ENCODE assay signal across 8 cellular contexts in the genomic region with DNA sequence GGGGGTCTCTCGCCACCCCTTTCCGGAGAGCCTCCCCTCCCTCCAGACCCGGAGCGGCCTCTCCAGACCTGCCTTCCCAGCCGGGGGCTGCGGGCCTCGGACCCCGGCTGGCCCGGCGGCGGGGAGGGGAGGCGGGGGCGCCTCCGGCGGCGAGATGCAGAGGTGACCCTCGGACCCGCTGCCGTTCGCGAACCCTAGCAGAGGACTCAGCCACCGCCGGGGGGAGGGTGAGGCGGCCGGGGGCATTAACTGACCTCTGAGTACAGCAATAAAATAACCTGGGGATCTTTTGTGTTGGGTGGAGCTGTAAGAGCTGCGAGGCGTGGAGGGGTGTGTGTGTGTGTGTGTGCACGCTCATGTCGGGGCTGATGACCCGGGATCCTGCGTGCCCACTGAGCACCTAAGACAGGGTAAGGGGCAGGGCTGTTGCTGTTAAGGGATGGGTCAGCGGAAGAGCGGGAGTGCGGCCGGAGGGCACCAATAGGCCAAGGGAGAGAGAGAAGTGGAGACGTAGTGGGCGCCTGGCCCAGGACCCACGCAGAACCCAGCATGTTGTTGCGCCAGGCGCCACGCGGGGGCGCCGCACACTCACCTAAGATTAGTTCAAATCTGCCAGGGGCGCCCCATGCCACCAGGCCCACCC. TPM values are rescaled to one million over a fixed set of nuclear protein-coding genes. Genes with fewer than 3 reads are reported as not detected.
DNase-seq lines count a peak whose midpoint lies in the region; ATAC-seq and TF ChIP-seq lines count a peak whose summit lies in the region.

No MANE protein-coding gene starts in this region.

- peaks cover 16 to 20% (median 18%) of the 10 kb centered on the region in 3 donors for H3K4me1 ChIP-seq in skeletal muscle tissue (ENCODE audit: control insufficient read depth in 3 of 3, insufficient read depth in 3 of 3, low read length in 3 of 3)

- H3K27ac ChIP-seq in angular gyrus (ENCODE audit: low read depth, low read length) (peak overlapping the region; percentile 62), skeletal muscle tissue (ENCODE audit: low read depth, low read length) (no peak overlapping the region)

- DNase-seq in AG09309 (ENCODE audit: low read depth) (no peak), HEK293T (ENCODE audit: extremely low spot score) (peak; percentile 73), T-helper 1 cell (peak in 4 of 5 donors; percentile 44 to 64 (median 48)), hypothalamus (lab: John Stamatoyannopoulos, UW) (peak in 33 of 51 donors; percentile 23 to 84 (median 52)), cortex of kidney (lab: John Stamatoyannopoulos, UW) (no peak)

- CTCF ChIA-PET in HEK293T (lab: Yijun Ruan, JAX), result interaction anchor here (0.7 to 6.5 kb wide), 13 partner anchors 8 to 80 kb away, joined by 3 to 97 read pairs (median 7); a partner anchor contains a TSS

- H3K9ac ChIP-seq in skeletal muscle tissue (ENCODE audit: low read depth in 1 of 3, low read length in 3 of 3), result peak overlapping the region in 1 of 3 donors; percentile 33

- no peaks in the 10 kb centered on the region for H3K9me3 ChIP-seq in skeletal muscle tissue (ENCODE audit: control insufficient read depth in 3 of 3, low read length in 3 of 3)

- POLR2A ChIA-PET in HEK293T (lab: Yijun Ruan, JAX), result interaction anchor here (0.9 to 4.2 kb wide), 5 partner anchors 17 to 125 kb away, joined by 3 to 33 read pairs (median 6); a partner anchor contains a TSS

- H3K27me3 ChIP-seq in skeletal muscle tissue (ENCODE audit: control insufficient read depth in 3 of 3, insufficient read depth in 3 of 3, low read length in 3 of 3), result peaks cover 43 to 46% (median 44%) of the 10 kb centered on the region in 3 donors

- H3K4me3 ChIP-seq in AG09309 (ENCODE audit: control insufficient read depth, low read depth, low read length) (no peak overlapping the region), skeletal muscle tissue (ENCODE audit: low read length in 3 of 3) (peak overlapping the region in 2 of 3 donors; percentile 34 to 64)

- peak; percentile 83 for TF ChIP-seq CTCF in AG09309 (IDR thresholded peaks at IDR 0.05; ENCODE audit: control insufficient read depth, insufficient read depth, low read depth, low read length, missing control alignments)

- no peaks in the 10 kb centered on the region for H3K36me3 ChIP-seq in skeletal muscle tissue (ENCODE audit: control insufficient read depth in 3 of 3, insufficient read depth in 3 of 3, low read length in 3 of 3)

- no peak for ATAC-seq in GM18498 (IDR thresholded peaks at IDR 0.05; ENCODE audit: unreplicated experiment)

TF ChIP-seq in HEK293T, 16 proteins besides CTCF, POLR2A, EP300 and RAD21:
- TF ChIP-seq TARDBP (IDR thresholded peaks at IDR 0.05), result peak; percentile 89
- TF ChIP-seq FOXK2 (IDR thresholded peaks at IDR 0.05), result no peak

RNA-seq across cellular contexts. Expression of a gene that starts 6.3 kb away (rescaled TPM):
- 0.52 TPM for total RNA-seq in skeletal muscle tissue

RNA-seq across cellular contexts. Expression of a gene that starts 16.4 kb away (rescaled TPM):
- under 0.01 TPM for total RNA-seq in skeletal muscle tissue

RNA-seq across cellular contexts. Expression of a gene that starts 24.3 kb away (rescaled TPM):
- total RNA-seq in skeletal muscle tissue, result 10.4 TPM

RNA-seq across cellular contexts. Expression of a gene that starts 34.0 kb away (rescaled TPM):
- total RNA-seq in skeletal muscle tissue, result 27.1 TPM

RNA-seq across cellular contexts. Expression of a gene that starts 46.0 kb away (rescaled TPM):
- total RNA-seq in skeletal muscle tissue, result not detected

Comparison
In these comparisons a context has a peak if more than half of its experiments do, and no peak if none do; other contexts are left out.
1. DNase-seq: peak in HEK293T (single experiment), T-helper 1 cell (4 of 5) and hypothalamus (33 of 51); none in AG09309 (single experiment) and cortex of kidney (single experiment).